ENCODE assay signal across 24 cellular contexts in genomic region chr16:58471209-58471975, GRCh38. TPM values are rescaled to one million over a fixed set of nuclear protein-coding genes. Genes with fewer than 3 reads are reported as not detected.
DNase-seq lines count a peak whose midpoint lies in the region; ATAC-seq and TF ChIP-seq lines count a peak whose summit lies in the region.
"Had no signal": no experiment of that assay in that cellular context is flagged by ENCODE, and none has a peak within 500 bp of the region (broad histone marks: within the 10 kb centered on the region; RNA-seq: fewer than 3 reads in every experiment).

No MANE protein-coding gene starts in this region.

- H3K4me3 ChIP-seq in WERI-Rb-1 (ENCODE audit: low read depth, low read length) = no peak overlapping the region
- H3K4me3 ChIP-seq: colonic mucosa, HAP-1, hepatocyte, PC-9, SJCRH30 had no signal

- H3K27ac ChIP-seq in WERI-Rb-1 = no peak overlapping the region
- H3K27ac ChIP-seq: C4-2B, colonic mucosa, hepatocyte, PC-9, SJCRH30, VCaP had no signal

- H3K4me3 Mint-ChIP-seq in immature natural killer cell = peak overlapping the region; percentile 68 to 84 (median 77)
- no peak overlapping the region for H3K4me3 Mint-ChIP-seq in nephron progenitor cell
- H3K4me3 Mint-ChIP-seq in T-cell = no peak overlapping the region
- H3K4me3 Mint-ChIP-seq: naive thymus-derived CD8-positive, alpha-beta T cell; T-helper 17 cell had no signal

- ATAC-seq in Right ventricle myocardium inferior (peak; percentile 56), T-cell (replicated peaks in 1 of 4) (no peak)
- ATAC-seq: naive thymus-derived CD8-positive, alpha-beta T cell; T-helper 17 cell had no signal

- H3K27ac Mint-ChIP-seq in immature natural killer cell (peak overlapping the region in 5 of 6 donors; percentile 36 to 94 (median 70)), nephron progenitor cell (no peak overlapping the region), T-cell (no peak overlapping the region)
- H3K27ac Mint-ChIP-seq: progenitor cell of endocrine pancreas, T-helper 17 cell had no signal

- H3K9me3 ChIP-seq in WERI-Rb-1 (ENCODE audit: severe bottlenecking) = no peaks in the 10 kb centered on the region
- H3K9me3 ChIP-seq: colonic mucosa, HAP-1, SJCRH30 had no signal

- peaks cover 7 to 23% (median 9%) of the 10 kb centered on the region in 3 donors for H3K27me3 Mint-ChIP-seq in immature natural killer cell (ENCODE audit: low read depth in 3 of 3)
- peaks cover 64% of the 10 kb centered on the region for H3K27me3 Mint-ChIP-seq in nephron progenitor cell (ENCODE audit: low read depth, poor library complexity)
- H3K27me3 Mint-ChIP-seq in T-cell = peaks cover 35 to 57% of the 10 kb centered on the region in 2 donors

- DNase-seq in Right ventricle myocardium inferior (ENCODE audit: missing footprints) = no peak
- no peak for DNase-seq in cardiac septum (ENCODE audit: low spot score)
- peak; percentile 53 for DNase-seq in WERI-Rb-1
- peak; percentile 27 to 45 (median 37) for DNase-seq in immature natural killer cell
- DNase-seq in nephron progenitor cell = no peak
- DNase-seq in COLO668 (lab: John Stamatoyannopoulos, UW; ENCODE audit: unreplicated experiment) = no peak
- DNase-seq in activated T-cell treated with anti-CD3 and anti-CD28 coated beads, Interleukin-2, amount 50 U/mL, for 1 hour = no peak
- no peak for DNase-seq in T-cell
- DNase-seq: activated CD4-positive, alpha-beta T cell treated with anti-CD3 and anti-CD28 coated beads, Interleukin-2, amount 50 U/mL, for 48 hours; activated naive CD4-positive, alpha-beta T cell treated with Interleukin-2 at 50 U/mL for 16 hours; colonic mucosa; DMS153; mesendoderm; naive thymus-derived CD8-positive, alpha-beta T cell; NCI-H1694 treated with DMSO at 0.1 percent for 48 hours; PC-9; T-helper 17 cell had no signal

- H3K36me3 ChIP-seq in WERI-Rb-1 = no peaks in the 10 kb centered on the region
- H3K36me3 ChIP-seq: colonic mucosa, HAP-1, SJCRH30 had no signal

- peaks cover 0 to 8% (median 0%) of the 10 kb centered on the region in 3 donors for H3K36me3 Mint-ChIP-seq in immature natural killer cell
- H3K36me3 Mint-ChIP-seq in nephron progenitor cell (ENCODE audit: low read depth) = no peaks in the 10 kb centered on the region
- H3K36me3 Mint-ChIP-seq in T-cell = no peaks in the 10 kb centered on the region

- CTCF ChIA-PET in T-cell (lab: Charles Lee) = interaction anchor here in 1 of 2 donors (0.5 to 0.9 kb wide), 2 partner anchors 13 to 15 kb away, joined by 3 read pairs; no protein-coding TSS in a partner anchor

- peaks cover 49 to 56% of the 10 kb centered on the region in 2 donors for H3K4me1 Mint-ChIP-seq in immature natural killer cell
- H3K4me1 Mint-ChIP-seq in nephron progenitor cell = no peaks in the 10 kb centered on the region
- no peaks in the 10 kb centered on the region for H3K4me1 Mint-ChIP-seq in T-cell
- H3K4me1 Mint-ChIP-seq: T-helper 17 cell had no signal

- intact Hi-C loops in Right ventricle myocardium inferior (cut with DNase I) = no loop called here
- intact Hi-C loops in cardiac septum (cut with DNase I) = no loop called here

- POLR2A ChIA-PET in T-cell (lab: Charles Lee) = no interaction called here

- no peaks in the 10 kb centered on the region for H3K27me3 ChIP-seq in WERI-Rb-1 (ENCODE audit: insufficient read depth, low read depth, severe bottlenecking)

- H3K9me3 Mint-ChIP-seq in immature natural killer cell = no peaks in the 10 kb centered on the region
- no peaks in the 10 kb centered on the region for H3K9me3 Mint-ChIP-seq in nephron progenitor cell
- H3K9me3 Mint-ChIP-seq in T-cell = no peaks in the 10 kb centered on the region
- H3K9me3 Mint-ChIP-seq: naive thymus-derived CD8-positive, alpha-beta T cell had no signal

- TF ChIP-seq CTCF in WERI-Rb-1 (IDR thresholded peaks at IDR 0.05; ENCODE audit: low read depth, low read length) = no peak
- no peak for TF ChIP-seq CTCF in nephron progenitor cell (IDR thresholded peaks at IDR 0.05)

RNA-seq across cellular contexts. Expression of gene NDRG4, which starts 28.6 kb away (rescaled TPM):
- total RNA-seq in Right ventricle myocardium inferior (337 TPM), cardiac septum (607 TPM), T-cell (1 to 10 TPM in 4 of 5 donors, under 1 TPM in 1; 0.66 to 3.6 (median 1.7) TPM)
- polyA plus RNA-seq in immature natural killer cell = under 1 TPM in 1 of 3 donors, not detected in 2; 0.18 TPM
- total RNA-seq: MCF 10A had no signal

RNA-seq across cellular contexts. Expression of gene SETD6, which starts 43.9 kb away (rescaled TPM):
- 13.0 TPM for total RNA-seq in Right ventricle myocardium inferior
- 12.4 TPM for total RNA-seq in cardiac septum
- polyA plus RNA-seq in immature natural killer cell = 10 to 100 TPM in 1 of 3 donors, 1 to 10 TPM in 2; 4.5 to 11.9 (median 5.9) TPM
- total RNA-seq in T-cell = 10 to 100 TPM; 29.6 to 44.2 (median 35.1) TPM

Comparison
In these comparisons a context has a peak if more than half of its experiments do, and no peak if none do; other contexts are left out.
1. DNase-seq: peak in WERI-Rb-1 (single experiment) and immature natural killer cell (3 of 3); none in Right ventricle myocardium inferior (single experiment), cardiac septum (single experiment), nephron progenitor cell (single experiment), COLO668 (single experiment), activated T-cell treated with anti-CD3 and anti-CD28 coated beads, Interleukin-2, amount 50 U/mL, for 1 hour (single experiment) and T-cell (0 of 34).
2. H3K27ac Mint-ChIP-seq: peak in immature natural killer cell (5 of 6); none in nephron progenitor cell (single experiment) and T-cell (0 of 2).
3. H3K4me3 Mint-ChIP-seq: peak in immature natural killer cell (5 of 5); none in nephron progenitor cell (single experiment) and T-cell (0 of 3).
4. RNA of gene NDRG4, which starts 28.6 kb away (total RNA-seq): 607 TPM in cardiac septum (single experiment) and 337 TPM in Right ventricle myocardium inferior (single experiment); 0.66 to 3.6 TPM in T-cell; every median in the first group is over 10 times any median in the second.